Comparison of ENCODE assay signal across 9 cellular contexts in genomic region chr1:145281728-145282663, GRCh38. TPM values are rescaled to one million over a fixed set of nuclear protein-coding genes. Genes with fewer than 3 reads are reported as not detected.
DNase-seq lines count a peak whose midpoint lies in the region; ATAC-seq and TF ChIP-seq lines count a peak whose summit lies in the region.
"Not testable (repeated sequence)": the region's sequence is repeated elsewhere in the genome, so short reads cannot be mapped to it uniquely, and the experiment has no call there.
"Had no signal": no experiment of that assay in that cellular context is flagged by ENCODE, and none has a peak within 500 bp of the region (broad histone marks: within the 10 kb centered on the region; RNA-seq: fewer than 3 reads in every experiment).

No MANE protein-coding gene starts in this region.

- H3K36me3 Mint-ChIP-seq in activated CD4-positive, alpha-beta memory T cell treated with anti-CD3 and anti-CD28 coated beads for 36 hours; osteocyte (ENCODE audit: unreplicated experiment): not testable (repeated sequence)

- H3K79me2 ChIP-seq in mammary epithelial cell (ENCODE audit: insufficient read depth, low read length), result not testable (repeated sequence)

- dilution Hi-C loops in mammary epithelial cell (cut with HindIII; ENCODE audit: low sequenced_read_pairs), result not testable (repeated sequence)

- 15% methylated on average over 11 of the region's 33 CpGs for WGBS in mammary epithelial cell (ENCODE audit: low coverage, missing lambda C conversion rate)
- 38% methylated on average over 23 of the region's 33 CpGs for WGBS in right cardiac atrium

- H3K4me3 Mint-ChIP-seq in activated CD4-positive, alpha-beta memory T cell treated with anti-CD3 and anti-CD28 coated beads for 36 hours, result peak overlapping the region; percentile 81
- peak overlapping the region; percentile 78 for H3K4me3 Mint-ChIP-seq in osteocyte (ENCODE audit: unreplicated experiment)

- ATAC-seq in GM18502 (IDR thresholded peaks at IDR 0.05; ENCODE audit: poor library complexity, unreplicated experiment) (peak; percentile 13), HG02759 (IDR thresholded peaks at IDR 0.05; ENCODE audit: unreplicated experiment) (peak; percentile 0), right cardiac atrium (peak in 1 of 2 donors; percentile 23)

- not testable (repeated sequence) for H3K4me1 Mint-ChIP-seq in activated CD4-positive, alpha-beta memory T cell treated with anti-CD3 and anti-CD28 coated beads for 36 hours (ENCODE audit: low read depth); osteocyte (ENCODE audit: unreplicated experiment)

- not testable (repeated sequence) for H3K27me3 ChIP-seq in mammary epithelial cell (ENCODE audit: insufficient read depth, low read length); right cardiac atrium (ENCODE audit: control insufficient read depth, insufficient read depth); tibial artery

- not testable (repeated sequence) for H3K9ac ChIP-seq in mammary epithelial cell (ENCODE audit: insufficient read depth, low read length)

- POLR2A ChIA-PET in activated CD4-positive, alpha-beta memory T cell treated with anti-CD3 and anti-CD28 coated beads for 36 hours (lab: Charles Lee), result interaction anchor here (1.2 to 1.4 kb wide), 3 partner anchors 183 to 870 kb away, joined by 8 to 27 read pairs (median 12); no protein-coding TSS in a partner anchor

- peak overlapping the region; percentile 54 for H3K4me2 ChIP-seq in mammary epithelial cell (ENCODE audit: insufficient read depth, low read depth, low read length)

- not testable (repeated sequence) for TF ChIP-seq CTCF in mammary epithelial cell (conservative IDR thresholded peaks at IDR 0.05 in 1 of 2, IDR thresholded peaks at IDR 0.05 in 1 of 2; ENCODE audit: extremely low read depth in 1 of 2, insufficient read depth in 1 of 2, low read depth in 1 of 2, low read length in 2 of 2); osteocyte (IDR thresholded peaks at IDR 0.05); tibial artery (IDR thresholded peaks at IDR 0.05)

- peak; percentile 29 for DNase-seq in NCI-H446 treated with DMSO at 0.1 percent for 48 hours (lab: John Stamatoyannopoulos, UW)
- peak; percentile 60 for DNase-seq in activated CD4-positive, alpha-beta memory T cell treated with anti-CD3 and anti-CD28 coated beads for 36 hours
- peak; percentile 85 for DNase-seq in mammary epithelial cell
- peak; percentile 4 to 43 (median 33) for DNase-seq in right cardiac atrium
- not testable (repeated sequence) for DNase-seq in osteocyte (ENCODE audit: extremely low spot score, unreplicated experiment); tibial artery

- not testable (repeated sequence) for H3K27ac ChIP-seq in mammary epithelial cell (ENCODE audit: insufficient read depth, low read depth, low read length); right cardiac atrium (ENCODE audit: low read length)
- H3K27ac ChIP-seq in tibial artery, result peak overlapping the region in 1 of 2 donors; percentile 68

- CTCF ChIA-PET in activated CD4-positive, alpha-beta memory T cell treated with anti-CD3 and anti-CD28 coated beads for 36 hours (lab: Charles Lee); mammary epithelial cell (lab: Charles Lee; ENCODE audit: low non-redundant PET): not testable (repeated sequence)

- in situ Hi-C loops in mammary epithelial cell (cut with MboI; ENCODE audit: low sequenced_read_pairs in 2 of 2), result not testable (repeated sequence)

- not testable (repeated sequence) for H4K20me1 ChIP-seq in mammary epithelial cell (ENCODE audit: insufficient read depth, low read length)

- BruUV-seq in mammary epithelial cell (replicated peaks; lab: Mats Ljungman, UMichigan), result not testable (repeated sequence)

- H3K4me1 ChIP-seq in mammary epithelial cell (ENCODE audit: insufficient read depth, low read length); right cardiac atrium (ENCODE audit: control insufficient read depth, insufficient read depth, low read length); tibial artery: not testable (repeated sequence)

- H3K27ac Mint-ChIP-seq in activated CD4-positive, alpha-beta memory T cell treated with anti-CD3 and anti-CD28 coated beads for 36 hours, result peak overlapping the region; percentile 98
- H3K27ac Mint-ChIP-seq in osteocyte (ENCODE audit: unreplicated experiment), result peak overlapping the region; percentile 95

- not testable (repeated sequence) for H3K9me3 Mint-ChIP-seq in activated CD4-positive, alpha-beta memory T cell treated with anti-CD3 and anti-CD28 coated beads for 36 hours; osteocyte (ENCODE audit: unreplicated experiment)

- intact Hi-C loops in activated CD4-positive, alpha-beta memory T cell treated with anti-CD3 and anti-CD28 coated beads for 36 hours (cut with micrococcal nuclease); mammary epithelial cell (cut with micrococcal nuclease); right cardiac atrium (cut with DNase I); tibial artery (cut with DNase I; ENCODE audit: low total_unique reads): not testable (repeated sequence)

- not testable (repeated sequence) for H3K27me3 Mint-ChIP-seq in activated CD4-positive, alpha-beta memory T cell treated with anti-CD3 and anti-CD28 coated beads for 36 hours; osteocyte (ENCODE audit: unreplicated experiment)

- not testable (repeated sequence) for H3K9me3 ChIP-seq in mammary epithelial cell (replicated peaks; ENCODE audit: insufficient read depth, low read length); right cardiac atrium (ENCODE audit: control insufficient read depth, low read length); tibial artery

- H3K4me3 ChIP-seq in mammary epithelial cell (replicated peaks in 1 of 3; ENCODE audit: insufficient read depth in 1 of 3, low read depth in 2 of 3, low read length in 3 of 3) (peak overlapping the region in 1 of 3 experiments; percentile 33), right cardiac atrium (ENCODE audit: low read length) (peak overlapping the region; percentile 75), tibial artery (peak overlapping the region; percentile 56 to 60)

- not testable (repeated sequence) for H3K36me3 ChIP-seq in mammary epithelial cell (ENCODE audit: insufficient read depth, low read length); tibial artery

- not testable (repeated sequence) for H2AFZ ChIP-seq in mammary epithelial cell (ENCODE audit: low read depth, low read length)

RNA-seq across cellular contexts. Expression of gene PPIAL4D, which starts 40.0 kb away (rescaled TPM):
- not detected for total RNA-seq in activated CD4-positive, alpha-beta memory T cell treated with anti-CD3 and anti-CD28 coated beads for 36 hours
- total RNA-seq in mammary epithelial cell (not detected), right cardiac atrium (not detected), osteocyte (not detected in 2 replicates)
- polyA plus RNA-seq in mammary epithelial cell (not detected), right cardiac atrium (not detected)
- not detected for polyA minus RNA-seq in mammary epithelial cell
- total RNA-seq: Daoy had no signal
